21 cellular contexts compared by ENCODE assay signal in genomic region chr3:133371676-133372075, GRCh38. TPM values are rescaled to one million over a fixed set of nuclear protein-coding genes. Genes with fewer than 3 reads are reported as not detected.
A peak's percentile ranks its signal among the peaks of the same experiment; 100 is the strongest.
DNase-seq lines count a peak whose midpoint lies in the region; ATAC-seq and TF ChIP-seq lines count a peak whose summit lies in the region.
"Had no signal": no experiment of that assay in that cellular context is flagged by ENCODE, and none has a peak within 500 bp of the region (broad histone marks: within the 10 kb centered on the region; RNA-seq: fewer than 3 reads in every experiment).

No MANE protein-coding gene starts in this region.

- H3K36me3 ChIP-seq in right atrium auricular region (no peaks in the 10 kb centered on the region), left ventricle myocardium inferior (no peaks in the 10 kb centered on the region), lung (ENCODE audit: control insufficient read depth in 2 of 2, insufficient read depth in 2 of 2, low read length in 2 of 2) (no peaks in the 10 kb centered on the region), vagina (no peaks in the 10 kb centered on the region)
- H3K36me3 ChIP-seq: BLaER1 treated with 17β-estradiol and CSF1 and Interleukin-3, amounts not matched to agents 10 nM and 100 nM had no signal

- DNase-seq in right atrium auricular region (ENCODE audit: low spot score): peak; percentile 36
- no peak for DNase-seq in left ventricle myocardium inferior
- DNase-seq in lung (ENCODE audit: low spot score): peak; percentile 4
- peak; percentile 3 for DNase-seq in osteocyte (ENCODE audit: extremely low spot score, unreplicated experiment)
- DNase-seq in vagina (ENCODE audit: extremely low spot score in 2 of 2): peak; percentile 22 to 58
- DNase-seq: AML-193; Caco-2; Calu3; CD4-positive, alpha-beta T cell; CD8-positive, alpha-beta T cell; DMS79 treated with DMSO at 0.1 percent for 48 hours had no signal

- intact Hi-C loops in left ventricle myocardium inferior (cut with micrococcal nuclease): no loop called here
- intact Hi-C loops in vagina (cut with DNase I): no loop called here

- H3K9me3 Mint-ChIP-seq in osteocyte (ENCODE audit: unreplicated experiment): no peaks in the 10 kb centered on the region
- H3K9me3 Mint-ChIP-seq: CD4-positive, alpha-beta T cell; CD8-positive, alpha-beta T cell had no signal

- peaks cover 10% of the 10 kb centered on the region for H3K27me3 Mint-ChIP-seq in osteocyte (ENCODE audit: unreplicated experiment)
- H3K27me3 Mint-ChIP-seq: CD4-positive, alpha-beta T cell had no signal

- TF ChIP-seq CTCF in right atrium auricular region (IDR thresholded peaks at IDR 0.05): no peak
- TF ChIP-seq CTCF in left ventricle myocardium inferior (IDR thresholded peaks at IDR 0.05; ENCODE audit: borderline replicate concordance): no peak
- no peak for TF ChIP-seq CTCF in lung (IDR thresholded peaks at IDR 0.05; ENCODE audit: control extremely low read depth, extremely low read depth)
- TF ChIP-seq CTCF in osteocyte (IDR thresholded peaks at IDR 0.05): no peak
- TF ChIP-seq CTCF in vagina (IDR thresholded peaks at IDR 0.05): no peak

- peaks cover 4% of the 10 kb centered on the region for H3K4me1 Mint-ChIP-seq in osteocyte (ENCODE audit: unreplicated experiment)
- H3K4me1 Mint-ChIP-seq: B cell had no signal

- H3K4me3 ChIP-seq in right atrium auricular region (no peak overlapping the region), left ventricle myocardium inferior (no peak overlapping the region), lung (no peak overlapping the region), vagina (no peak overlapping the region)
- H3K4me3 ChIP-seq: A549; BLaER1 treated with 17β-estradiol and CSF1 and Interleukin-3, amounts not matched to agents 10 nM and 100 nM had no signal

- H3K27me3 ChIP-seq in right atrium auricular region (no peaks in the 10 kb centered on the region), left ventricle myocardium inferior (ENCODE audit: low read depth) (peaks cover 12% of the 10 kb centered on the region), lung (ENCODE audit: control insufficient read depth, insufficient read depth) (no peaks in the 10 kb centered on the region), vagina (no peaks in the 10 kb centered on the region)
- H3K27me3 ChIP-seq: BLaER1 treated with 17β-estradiol and CSF1 and Interleukin-3, amounts not matched to agents 10 nM and 100 nM had no signal

- whole genome bisulfite sequencing in lung, 2 donors: 91 to 100% methylated on average over 1 of the region's 1 CpG

- H3K36me3 Mint-ChIP-seq in osteocyte (ENCODE audit: unreplicated experiment): no peaks in the 10 kb centered on the region
- H3K36me3 Mint-ChIP-seq: CD8-positive, alpha-beta T cell had no signal

- TF ChIP-seq POLR2A in vagina (IDR thresholded peaks at IDR 0.05): no peak

- H3K27ac Mint-ChIP-seq in osteocyte (ENCODE audit: unreplicated experiment): no peak overlapping the region
- H3K27ac Mint-ChIP-seq: B cell; CD4-positive, alpha-beta T cell; CD8-positive, alpha-beta T cell had no signal

- H3K4me3 Mint-ChIP-seq in osteocyte (ENCODE audit: unreplicated experiment): no peak overlapping the region
- H3K4me3 Mint-ChIP-seq: B cell; CD4-positive, alpha-beta T cell; CD8-positive, alpha-beta T cell had no signal

- no peaks in the 10 kb centered on the region for H3K9me3 ChIP-seq in right atrium auricular region
- H3K9me3 ChIP-seq in left ventricle myocardium inferior (replicated peaks): no peaks in the 10 kb centered on the region
- no peaks in the 10 kb centered on the region for H3K9me3 ChIP-seq in lung (ENCODE audit: control insufficient read depth in 2 of 2, insufficient read depth in 1 of 2, low read length in 1 of 2)
- H3K9me3 ChIP-seq in vagina: no peaks in the 10 kb centered on the region
- H3K9me3 ChIP-seq: A549; BLaER1 treated with 17β-estradiol and CSF1 and Interleukin-3, amounts not matched to agents 10 nM and 100 nM; Caco-2 had no signal

- H3K27ac ChIP-seq in right atrium auricular region (no peak overlapping the region), left ventricle myocardium inferior (replicated peaks) (no peak overlapping the region), lung (ENCODE audit: low read depth in 1 of 2, low read length in 1 of 2) (no peak overlapping the region), vagina (no peak overlapping the region)
- H3K27ac ChIP-seq: 22Rv1; A549; BLaER1 treated with 17β-estradiol and CSF1 and Interleukin-3, amounts not matched to agents 10 nM and 100 nM; C4-2B had no signal

- H3K4me1 ChIP-seq in right atrium auricular region (no peaks in the 10 kb centered on the region), left ventricle myocardium inferior (peaks cover 9% of the 10 kb centered on the region), lung (ENCODE audit: control insufficient read depth in 2 of 2, insufficient read depth in 2 of 2, low read length in 2 of 2) (no peaks in the 10 kb centered on the region), vagina (no peaks in the 10 kb centered on the region)
- H3K4me1 ChIP-seq: A549, Caco-2 had no signal

- ATAC-seq in lung (ENCODE audit: insufficient read depth, low FRiP score) (no peak), GM21717 (IDR thresholded peaks at IDR 0.05; ENCODE audit: unreplicated experiment) (no peak), HG03442 (IDR thresholded peaks at IDR 0.05; ENCODE audit: unreplicated experiment) (no peak), GM18517 (IDR thresholded peaks at IDR 0.05; ENCODE audit: unreplicated experiment) (no peak)
- ATAC-seq: A549; CD8-positive, alpha-beta T cell had no signal

RNA-seq across cellular contexts. Expression of gene BFSP2, which starts 28.2 kb away (rescaled TPM):
- total RNA-seq in right atrium auricular region (not detected), left ventricle myocardium inferior (not detected), lung (not detected), osteocyte (not detected in 2 replicates), vagina (not detected)
- polyA plus RNA-seq in lung: under 1 TPM; 0.14 to 0.35 TPM
- total RNA-seq: A172; Caco-2; Calu3; CD4-positive, alpha-beta T cell; CD8-positive, alpha-beta T cell had no signal
- polyA plus RNA-seq: BJ had no signal
